In the genomic region with DNA sequence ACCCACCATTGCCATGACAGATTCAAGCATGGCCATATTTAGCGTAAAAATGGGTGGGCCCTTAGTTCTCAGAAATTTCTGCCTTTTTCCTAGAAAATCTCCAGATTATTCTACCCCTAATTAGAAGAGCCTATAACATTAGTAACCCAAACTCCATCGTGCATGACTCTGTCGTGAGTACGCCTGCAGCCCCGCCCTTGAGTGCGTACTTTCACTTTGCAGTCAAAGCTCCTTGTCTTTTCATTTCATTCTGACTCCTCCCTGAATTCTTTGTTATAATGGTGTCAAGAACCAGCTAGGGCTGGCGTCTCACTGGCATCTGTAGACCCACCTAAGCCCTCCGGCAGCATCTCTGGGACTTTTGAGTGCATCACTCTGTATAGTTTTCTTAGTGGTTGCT, we compare ENCODE assay signal across 28 cellular contexts.
"Had no signal": no experiment of that assay in that cellular context is flagged by ENCODE, and none has a peak within 500 bp of the region (broad histone marks: within the 10 kb centered on the region; RNA-seq: fewer than 3 reads in every experiment).

No MANE protein-coding gene starts in this region.

- H3K9me3 Mint-ChIP-seq: activated T-cell treated with anti-CD3 and anti-CD28 coated beads, Interleukin-2, amount 50 U/mL, for 4 hours; activated T-helper 2 cell treated with anti-CD3 and anti-CD28 coated beads, Interferon-gamma antibody, Interleukin-2, Interleukin-4, amounts not matched to agents 10 μg/mL and 5 μg/mL and 100 μg/mL, durations not matched to agents 14 hours and 24 hours and 36 hours had no signal

- DNase-seq: activated CD4-positive, alpha-beta T cell treated with anti-CD3 and anti-CD28 coated beads for 1 hour; activated CD4-positive, alpha-beta T cell treated with anti-CD3 and anti-CD28 coated beads, Interleukin-2, amount 50 U/mL, for 1 hour; activated CD8-positive, alpha-beta memory T cell treated with anti-CD3 and anti-CD28 coated beads for 24 hours; activated CD8-positive, alpha-beta memory T cell treated with anti-CD3 and anti-CD28 coated beads, Interleukin-2, amount 50 U/mL, for 48 hours; activated naive CD4-positive, alpha-beta T cell; activated naive CD8-positive, alpha-beta T cell treated with anti-CD3 and anti-CD28 coated beads, Interleukin-2, amount 10 ng/mL, durations not matched to agents 7 days and 5 days; activated T-cell treated with anti-CD3 and anti-CD28 coated beads, Interleukin-2, amount 50 U/mL, for 4 hours; amniotic stem cell; body of pancreas; effector CD4-positive, alpha-beta T cell; erythroblast; foreskin melanocyte; immature natural killer cell; left ventricle myocardium superior; mammary epithelial cell; midbrain; nephron progenitor cell; pancreas; psoas muscle; right cardiac atrium; stimulated activated CD4-positive, alpha-beta T cell treated with anti-CD3 and anti-CD28 coated beads, Interleukin-12 subunit alpha, Interleukin-12 subunit beta, amount 100 ng/mL, for 4 hours; stimulated activated naive CD8-positive, alpha-beta T cell treated with anti-CD3 and anti-CD28 coated beads, Interleukin-15, amount 100 ng/mL, for 72 hours; T-helper 1 cell had no signal

- H3K27ac Mint-ChIP-seq: activated naive CD8-positive, alpha-beta T cell treated with anti-CD3 and anti-CD28 coated beads, Interleukin-2, amount 10 ng/mL, durations not matched to agents 7 days and 5 days; activated T-helper 2 cell treated with anti-CD3 and anti-CD28 coated beads, Interferon-gamma antibody, Interleukin-2, Interleukin-4, amounts not matched to agents 10 μg/mL and 5 μg/mL and 100 μg/mL, durations not matched to agents 14 hours and 24 hours and 36 hours; dendritic cell treated with granulocyte-macrophage colony-stimulating factor and Interleukin-4, amounts not matched to agents 40 ng/mL and 50 ng/mL, for 4 days; immature natural killer cell; nephron progenitor cell; stimulated activated naive CD8-positive, alpha-beta T cell treated with anti-CD3 and anti-CD28 coated beads, Interleukin-15, amount 100 ng/mL, for 72 hours had no signal

- H3K36me3 Mint-ChIP-seq: activated naive CD8-positive, alpha-beta T cell treated with anti-CD3 and anti-CD28 coated beads, Interleukin-2, amount 10 ng/mL, durations not matched to agents 7 days and 5 days had no signal

- H3K9me3 ChIP-seq: body of pancreas, pancreas, psoas muscle, suprapubic skin, tibial nerve had no signal

- H3K4me1 Mint-ChIP-seq: immature natural killer cell had no signal

- H3K4me3 ChIP-seq: body of pancreas, cardiac muscle cell, pancreas, psoas muscle, suprapubic skin, tibial nerve had no signal

- H3K36me3 ChIP-seq: cardiac muscle cell, pancreas, suprapubic skin, tibial nerve had no signal

- ATAC-seq: activated T-cell treated with anti-CD3 and anti-CD28 coated beads, Interleukin-2, amount 50 U/mL, for 4 hours; body of pancreas; left ventricle myocardium superior; pancreas; psoas muscle; right cardiac atrium; stimulated activated naive CD8-positive, alpha-beta T cell treated with anti-CD3 and anti-CD28 coated beads, Interleukin-15, amount 100 ng/mL, for 72 hours had no signal

- H3K27me3 Mint-ChIP-seq: activated naive CD8-positive, alpha-beta T cell treated with anti-CD3 and anti-CD28 coated beads, Interleukin-2, amount 10 ng/mL, durations not matched to agents 7 days and 5 days; dendritic cell treated with granulocyte-macrophage colony-stimulating factor and Interleukin-4, amounts not matched to agents 40 ng/mL and 50 ng/mL, for 4 days; stimulated activated naive CD8-positive, alpha-beta T cell treated with anti-CD3 and anti-CD28 coated beads, Interleukin-15, amount 100 ng/mL, for 72 hours had no signal

- H3K4me1 ChIP-seq: body of pancreas, pancreas, suprapubic skin, tibial nerve had no signal

- H3K4me3 Mint-ChIP-seq: activated naive CD8-positive, alpha-beta T cell treated with anti-CD3 and anti-CD28 coated beads, Interleukin-2, amount 10 ng/mL, durations not matched to agents 7 days and 5 days; activated T-cell treated with anti-CD3 and anti-CD28 coated beads, Interleukin-2, amount 50 U/mL, for 4 hours; dendritic cell treated with granulocyte-macrophage colony-stimulating factor and Interleukin-4, amounts not matched to agents 40 ng/mL and 50 ng/mL, for 4 days; immature natural killer cell; nephron progenitor cell; stimulated activated naive CD8-positive, alpha-beta T cell treated with anti-CD3 and anti-CD28 coated beads, Interleukin-15, amount 100 ng/mL, for 72 hours had no signal
